ENCODE assay signal across 14 cellular contexts in the genomic region with DNA sequence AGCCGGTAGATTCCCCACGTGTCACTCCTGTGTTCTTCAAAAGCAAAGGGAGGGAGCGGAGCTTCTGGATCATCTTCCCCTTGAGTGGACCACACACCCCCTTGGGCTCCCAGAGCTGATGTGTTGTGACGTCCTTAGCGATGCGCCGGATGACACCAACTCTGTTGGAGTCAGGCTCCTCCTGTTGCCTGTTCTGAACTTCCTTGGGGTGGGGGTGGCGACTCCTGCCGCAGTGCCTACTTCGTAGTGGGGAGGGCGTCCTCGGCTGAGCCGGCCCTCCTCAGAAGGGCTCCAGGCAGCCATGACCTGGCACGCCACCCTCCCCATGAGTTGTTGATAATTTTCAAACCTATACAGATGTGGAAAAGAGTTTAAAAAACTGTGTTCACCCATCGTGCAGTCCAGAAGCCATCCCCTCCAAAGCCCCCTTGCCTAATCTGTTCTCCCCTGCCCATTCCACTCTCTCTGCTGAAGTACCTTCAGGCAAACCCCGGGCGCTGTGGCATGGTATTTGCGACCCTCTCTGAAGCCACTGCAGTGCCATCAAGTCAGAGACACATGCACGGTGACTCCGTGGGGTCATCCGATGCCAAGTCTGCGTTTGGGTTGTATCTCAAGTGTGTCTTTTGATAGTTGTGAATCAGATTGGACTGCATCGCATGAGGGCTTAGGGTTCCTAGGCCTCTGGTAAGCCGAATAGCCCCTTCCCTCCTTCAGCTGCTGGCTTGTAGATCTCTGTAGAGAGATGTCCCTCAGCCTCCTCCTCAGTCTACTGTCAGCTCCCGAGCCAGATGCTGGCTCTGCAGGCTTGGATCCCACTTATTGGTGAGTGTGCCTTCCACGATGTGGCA. TPM values are rescaled to one million over a fixed set of nuclear protein-coding genes. Genes with fewer than 3 reads are reported as not detected.
A peak's percentile ranks its signal among the peaks of the same experiment; 100 is the strongest.
DNase-seq lines count a peak whose midpoint lies in the region; ATAC-seq and TF ChIP-seq lines count a peak whose summit lies in the region.
"Had no signal": no experiment of that assay in that cellular context is flagged by ENCODE, and none has a peak within 500 bp of the region (broad histone marks: within the 10 kb centered on the region; RNA-seq: fewer than 3 reads in every experiment).

No MANE protein-coding gene starts in this region.

- no peaks in the 10 kb centered on the region for H3K9me3 ChIP-seq in suprapubic skin
- H3K9me3 ChIP-seq: pancreas had no signal

- H3K27ac Mint-ChIP-seq in activated naive CD4-positive, alpha-beta T cell treated with anti-CD3 and anti-CD28 coated beads for 36 hours = peak overlapping the region; percentile 94
- H3K27ac Mint-ChIP-seq in activated CD8-positive, alpha-beta T cell treated with anti-CD3 and anti-CD28 coated beads for 36 hours = peak overlapping the region; percentile 95
- H3K27ac Mint-ChIP-seq in mesothelial cell of epicardium = no peak overlapping the region

- DNase-seq in activated naive CD4-positive, alpha-beta T cell treated with anti-CD3 and anti-CD28 coated beads for 36 hours = no peak
- DNase-seq in activated naive CD4-positive, alpha-beta T cell treated with Interleukin-2 at 50 U/mL for 16 hours = no peak
- DNase-seq in activated CD8-positive, alpha-beta T cell treated with anti-CD3 and anti-CD28 coated beads for 36 hours = no peak
- DNase-seq in foreskin keratinocyte = no peak
- peak; percentile 55 to 67 for DNase-seq in suprapubic skin (ENCODE audit: low spot score in 2 of 2)
- no peak for DNase-seq in activated gamma-delta T cell (lab: John Stamatoyannopoulos, UW)
- no peak for DNase-seq in mesothelial cell of epicardium (ENCODE audit: low spot score in 2 of 2, unreplicated experiment in 2 of 2)
- DNase-seq: DND-41, NCI-H1436 treated with DMSO at 0.1 percent for 48 hours, NCI-H69, SHP77 treated with DMSO at 0.1 percent for 48 hours had no signal

- no peak for TF ChIP-seq POLR2A in suprapubic skin (IDR thresholded peaks at IDR 0.05)

- H3K4me1 ChIP-seq in foreskin keratinocyte (peaks cover 13% of the 10 kb centered on the region), suprapubic skin (peaks cover 22% of the 10 kb centered on the region)

- ATAC-seq in activated CD8-positive, alpha-beta T cell treated with anti-CD3 and anti-CD28 coated beads for 36 hours = no peak
- ATAC-seq in foreskin keratinocyte = no peak
- no peak for ATAC-seq in GM19467 (IDR thresholded peaks at IDR 0.05; ENCODE audit: unreplicated experiment)

- CTCF ChIA-PET in activated naive CD4-positive, alpha-beta T cell treated with anti-CD3 and anti-CD28 coated beads for 36 hours (lab: Charles Lee) = interaction anchor here (4.0 kb wide), 1 partner anchor 13 kb away, joined by 27 read pairs; no protein-coding TSS in a partner anchor
- CTCF ChIA-PET in activated CD8-positive, alpha-beta T cell treated with anti-CD3 and anti-CD28 coated beads for 36 hours (lab: Charles Lee) = interaction anchor here (1.7 to 1.9 kb wide), 2 partner anchors 13 to 15 kb away, joined by 4 to 5 read pairs; no protein-coding TSS in a partner anchor

- H3K27ac ChIP-seq in foreskin keratinocyte (peak overlapping the region; percentile 90), suprapubic skin (no peak overlapping the region)
- H3K27ac ChIP-seq: VCaP had no signal

- H3K27me3 ChIP-seq in foreskin keratinocyte = no peaks in the 10 kb centered on the region
- H3K27me3 ChIP-seq in suprapubic skin = no peaks in the 10 kb centered on the region
- H3K27me3 ChIP-seq: pancreas had no signal

- peak overlapping the region; percentile 21 for H3K4me3 Mint-ChIP-seq in activated naive CD4-positive, alpha-beta T cell treated with anti-CD3 and anti-CD28 coated beads for 36 hours
- H3K4me3 Mint-ChIP-seq in activated CD8-positive, alpha-beta T cell treated with anti-CD3 and anti-CD28 coated beads for 36 hours = peak overlapping the region; percentile 54
- H3K4me3 Mint-ChIP-seq in mesothelial cell of epicardium = no peak overlapping the region

- TF ChIP-seq CTCF in activated CD8-positive, alpha-beta T cell treated with anti-CD3 and anti-CD28 coated beads for 36 hours (IDR thresholded peaks at IDR 0.05) = no peak
- TF ChIP-seq CTCF in foreskin keratinocyte (conservative IDR thresholded peaks at IDR 0.05) (no peak), suprapubic skin (IDR thresholded peaks at IDR 0.05) (no peak), mesothelial cell of epicardium (IDR thresholded peaks at IDR 0.05; ENCODE audit: unreplicated experiment) (no peak)

- H3K4me3 ChIP-seq in suprapubic skin = no peak overlapping the region
- H3K4me3 ChIP-seq: pancreas had no signal

- H3K27me3 Mint-ChIP-seq in activated naive CD4-positive, alpha-beta T cell treated with anti-CD3 and anti-CD28 coated beads for 36 hours (ENCODE audit: low read depth) = no peaks in the 10 kb centered on the region
- H3K27me3 Mint-ChIP-seq in activated CD8-positive, alpha-beta T cell treated with anti-CD3 and anti-CD28 coated beads for 36 hours = no peaks in the 10 kb centered on the region
- H3K27me3 Mint-ChIP-seq in mesothelial cell of epicardium (ENCODE audit: low read depth) = no peaks in the 10 kb centered on the region

- H3K36me3 Mint-ChIP-seq in activated naive CD4-positive, alpha-beta T cell treated with anti-CD3 and anti-CD28 coated beads for 36 hours (ENCODE audit: low read depth) = peaks cover 56% of the 10 kb centered on the region
- peaks cover 74% of the 10 kb centered on the region for H3K36me3 Mint-ChIP-seq in activated CD8-positive, alpha-beta T cell treated with anti-CD3 and anti-CD28 coated beads for 36 hours (ENCODE audit: low read depth)
- H3K36me3 Mint-ChIP-seq in mesothelial cell of epicardium = peaks cover 47% of the 10 kb centered on the region

- no peak for TF ChIP-seq EP300 in suprapubic skin (IDR thresholded peaks at IDR 0.05)

- POLR2A ChIA-PET in activated CD8-positive, alpha-beta T cell treated with anti-CD3 and anti-CD28 coated beads for 36 hours (lab: Charles Lee) = interaction anchor here (2.1 to 4.3 kb wide), 3 partner anchors 11 to 15 kb away, joined by 5 to 31 read pairs (median 20); partner anchors contain the start of gene EXOC3

- peaks cover 72% of the 10 kb centered on the region for H3K36me3 ChIP-seq in suprapubic skin

- WGBS in suprapubic skin = 85% methylated on average over 25 of the region's 26 CpGs

- no peaks in the 10 kb centered on the region for H3K9me3 Mint-ChIP-seq in activated naive CD4-positive, alpha-beta T cell treated with anti-CD3 and anti-CD28 coated beads for 36 hours
- no peaks in the 10 kb centered on the region for H3K9me3 Mint-ChIP-seq in activated CD8-positive, alpha-beta T cell treated with anti-CD3 and anti-CD28 coated beads for 36 hours
- H3K9me3 Mint-ChIP-seq in mesothelial cell of epicardium = no peaks in the 10 kb centered on the region

- peaks cover 60% of the 10 kb centered on the region for H3K4me1 Mint-ChIP-seq in activated naive CD4-positive, alpha-beta T cell treated with anti-CD3 and anti-CD28 coated beads for 36 hours (ENCODE audit: low read depth)
- H3K4me1 Mint-ChIP-seq in activated CD8-positive, alpha-beta T cell treated with anti-CD3 and anti-CD28 coated beads for 36 hours (ENCODE audit: low read depth) = peaks cover 68% of the 10 kb centered on the region
- no peaks in the 10 kb centered on the region for H3K4me1 Mint-ChIP-seq in mesothelial cell of epicardium

- intact Hi-C loops in activated naive CD4-positive, alpha-beta T cell treated with anti-CD3 and anti-CD28 coated beads for 36 hours (cut with micrococcal nuclease) = loop anchor here (1.0 to 5.0 kb wide), 5 partner anchors 13 to 242 kb away; partner anchors contain the start of genes CCDC127, EXOC3 and SDHA
- intact Hi-C loops in activated CD8-positive, alpha-beta T cell treated with anti-CD3 and anti-CD28 coated beads for 36 hours (cut with micrococcal nuclease) = loop anchor here (10.0 kb wide), 1 partner anchor 155 kb away; the partner anchor contains the start of gene CEP72

RNA-seq across cellular contexts. Expression of gene EXOC3, which starts 16.8 kb away (rescaled TPM):
- total RNA-seq in activated naive CD4-positive, alpha-beta T cell treated with anti-CD3 and anti-CD28 coated beads for 36 hours = 10 to 100 TPM; 41.6 to 41.7 TPM
- 10 to 100 TPM; 65.9 to 67.6 TPM for total RNA-seq in activated CD8-positive, alpha-beta T cell treated with anti-CD3 and anti-CD28 coated beads for 36 hours
- total RNA-seq in foreskin keratinocyte (22.0 and 23.1 TPM in 2 replicates), suprapubic skin (100 to 1,000 TPM in 1 of 4 donors, 10 to 100 TPM in 3; 68.9 to 199 (median 83.4) TPM), mesothelial cell of epicardium (70.4 to 73.5 TPM (median 71.2 TPM) in 3 replicates)
- polyA plus RNA-seq in foreskin keratinocyte = 15.3 and 16.1 TPM in 2 replicates

Comparison
In these comparisons a context has a peak if more than half of its experiments do, and no peak if none do; other contexts are left out.
1. DNase-seq: peak in suprapubic skin (2 of 2); none in activated naive CD4-positive, alpha-beta T cell treated with anti-CD3 and anti-CD28 coated beads for 36 hours (single experiment), activated naive CD4-positive, alpha-beta T cell treated with Interleukin-2 at 50 U/mL for 16 hours (single experiment), activated CD8-positive, alpha-beta T cell treated with anti-CD3 and anti-CD28 coated beads for 36 hours (single experiment), foreskin keratinocyte (0 of 2), activated gamma-delta T cell (single experiment) and mesothelial cell of epicardium (0 of 2).